ENCODE assay signal across 30 cellular contexts in genomic region chr5:57470339-57470738, GRCh38. TPM values are rescaled to one million over a fixed set of nuclear protein-coding genes. Genes with fewer than 3 reads are reported as not detected.
"Had no signal": no experiment of that assay in that cellular context is flagged by ENCODE, and none has a peak within 500 bp of the region (broad histone marks: within the 10 kb centered on the region; RNA-seq: fewer than 3 reads in every experiment).

No MANE protein-coding gene starts in this region.

- H3K4me1 Mint-ChIP-seq: naive thymus-derived CD4-positive, alpha-beta T cell; stimulated activated memory B cell treated with anti-CD40 and anti-IgM and Interleukin-4, amounts not matched to agents 10 μg/mL and 1 μg/mL and 100 μg/mL, for 72 hours; stimulated activated naive CD8-positive, alpha-beta T cell treated with anti-CD3 and anti-CD28 coated beads, Interleukin-15, amount 100 ng/mL, for 72 hours had no signal

- H3K9me3 ChIP-seq: left ventricle myocardium inferior, ovary, right atrium auricular region, right lobe of liver, uterus had no signal

- H3K27ac Mint-ChIP-seq: mesothelial cell of epicardium; natural killer cell treated with Interleukin-12 subunit alpha and Interleukin-12 subunit beta and Interleukin-15 and Interleukin-18, amount 100 ng/mL, for 72 hours; progenitor cell of endocrine pancreas; stimulated activated memory B cell treated with anti-CD40 and anti-IgM and Interleukin-4, amounts not matched to agents 10 μg/mL and 1 μg/mL and 100 μg/mL, for 72 hours; stimulated activated naive CD8-positive, alpha-beta T cell treated with anti-CD3 and anti-CD28 coated beads, Interleukin-15, amount 100 ng/mL, for 72 hours; type B pancreatic cell had no signal

- H3K27me3 Mint-ChIP-seq: progenitor cell of endocrine pancreas, type B pancreatic cell had no signal

- H3K4me2 ChIP-seq: smooth muscle cell had no signal

- DNase-seq: islet precursor cell; left ventricle myocardium inferior; mesendoderm; naive thymus-derived CD4-positive, alpha-beta T cell; ovary; right lobe of liver; stimulated activated CD4-positive, alpha-beta T cell treated with anti-CD3 and anti-CD28 coated beads, Interleukin-1b, Interleukin-23, amount 100 ng/mL, for 48 hours; stimulated activated CD4-positive, alpha-beta T cell treated with anti-CD3 and anti-CD28 coated beads, Interleukin-2, amount 100 ng/mL, for 48 hours; stimulated activated CD4-positive, alpha-beta T cell treated with anti-CD3 and anti-CD28 coated beads, Interleukin-4, amount 100 ng/mL, for 4 hours; stimulated activated CD8-positive, alpha-beta memory T cell treated with anti-CD3 and anti-CD28 coated beads, Interleukin-4, amount 100 ng/mL, for 48 hours; stimulated activated naive CD4-positive, alpha-beta T cell treated with Interleukin-2 at 50 U/mL for 16 hours; stimulated activated naive CD8-positive, alpha-beta T cell treated with anti-CD3 and anti-CD28 coated beads, Interleukin-15, amount 100 ng/mL, for 72 hours; substantia nigra; uterus had no signal

- H3K27ac ChIP-seq: left ventricle myocardium inferior, ovary, right atrium auricular region, right lobe of liver, tibial nerve, uterus had no signal

- H3K4me3 ChIP-seq: left ventricle myocardium inferior, lung, ovary, right atrium auricular region, right lobe of liver, smooth muscle cell, tibial nerve, uterus had no signal

- H3K4me3 Mint-ChIP-seq: mesothelial cell of epicardium; naive thymus-derived CD4-positive, alpha-beta T cell; natural killer cell treated with Interleukin-12 subunit alpha and Interleukin-12 subunit beta and Interleukin-15 and Interleukin-18, amount 100 ng/mL, for 72 hours; stimulated activated memory B cell treated with anti-CD40 and anti-IgM and Interleukin-4, amounts not matched to agents 10 μg/mL and 1 μg/mL and 100 μg/mL, for 72 hours; stimulated activated naive CD8-positive, alpha-beta T cell treated with anti-CD3 and anti-CD28 coated beads, Interleukin-15, amount 100 ng/mL, for 72 hours; type B pancreatic cell had no signal

- ATAC-seq: naive thymus-derived CD4-positive, alpha-beta T cell; natural killer cell treated with Interleukin-12 subunit alpha and Interleukin-12 subunit beta and Interleukin-15 and Interleukin-18, amount 100 ng/mL, for 72 hours; right lobe of liver; stimulated activated memory B cell treated with anti-CD40 and anti-IgM and Interleukin-4, amounts not matched to agents 10 μg/mL and 1 μg/mL and 100 μg/mL, for 72 hours; stimulated activated naive CD8-positive, alpha-beta T cell treated with anti-CD3 and anti-CD28 coated beads, Interleukin-15, amount 100 ng/mL, for 72 hours had no signal

- H3K27me3 ChIP-seq: ovary, right atrium auricular region, right lobe of liver, tibial nerve, uterus had no signal

- H3K36me3 Mint-ChIP-seq: natural killer cell treated with Interleukin-12 subunit alpha and Interleukin-12 subunit beta and Interleukin-15 and Interleukin-18, amount 100 ng/mL, for 72 hours; stimulated activated memory B cell treated with anti-CD40 and anti-IgM and Interleukin-4, amounts not matched to agents 10 μg/mL and 1 μg/mL and 100 μg/mL, for 72 hours; type B pancreatic cell had no signal

- H3K4me1 ChIP-seq: left ventricle myocardium inferior, right atrium auricular region, right lobe of liver, tibial nerve, uterus had no signal

- H3K9me3 Mint-ChIP-seq: natural killer cell treated with Interleukin-12 subunit alpha and Interleukin-12 subunit beta and Interleukin-15 and Interleukin-18, amount 100 ng/mL, for 72 hours; stimulated activated naive CD8-positive, alpha-beta T cell treated with anti-CD3 and anti-CD28 coated beads, Interleukin-15, amount 100 ng/mL, for 72 hours had no signal

- H3K36me3 ChIP-seq: left ventricle myocardium inferior, ovary, right atrium auricular region, right lobe of liver, tibial nerve, uterus had no signal

RNA-seq across cellular contexts. Expression of gene ACTBL2, which starts 12.3 kb away (rescaled TPM):
- total RNA-seq: left ventricle myocardium inferior; mononuclear cell; myocyte; naive thymus-derived CD4-positive, alpha-beta T cell; natural killer cell treated with Interleukin-12 subunit alpha and Interleukin-12 subunit beta and Interleukin-15 and Interleukin-18, amount 100 ng/mL, for 72 hours; progenitor cell of endocrine pancreas; pulmonary artery endothelial cell; right lobe of liver; skeletal muscle tissue; temporal lobe; tibial nerve; ureter; uterus had no signal
- polyA plus RNA-seq: naive thymus-derived CD4-positive, alpha-beta T cell; neural cell; ovary had no signal
